Comparison of ENCODE assay signal across 13 cellular contexts in genomic region chr10:73480158-73480557, GRCh38. TPM values are rescaled to one million over a fixed set of nuclear protein-coding genes. Genes with fewer than 3 reads are reported as not detected.
A peak's percentile ranks its signal among the peaks of the same experiment; 100 is the strongest.
DNase-seq lines count a peak whose midpoint lies in the region; ATAC-seq, FAIRE-seq and TF ChIP-seq lines count a peak whose summit lies in the region.
"Had no signal": no experiment of that assay in that cellular context is flagged by ENCODE, and none has a peak within 500 bp of the region (broad histone marks: within the 10 kb centered on the region; RNA-seq: fewer than 3 reads in every experiment).

No MANE protein-coding gene starts in this region.

- no peak for DNase-seq in activated CD8-positive, alpha-beta memory T cell treated with anti-CD3 and anti-CD28 coated beads, Interleukin-2, amount 10 ng/mL, durations not matched to agents 7 days and 5 days
- no peak for DNase-seq in activated CD8-positive, alpha-beta memory T cell treated with anti-CD3 and anti-CD28 coated beads, Interleukin-2, amount 50 U/mL, for 4 hours
- DNase-seq in HTR-8/SVneo (ENCODE audit: insufficient read length, low spot score) (peak; percentile 59), bronchial epithelial cell (ENCODE audit: low read depth) (peak; percentile 76), smooth muscle cell (lab: John Stamatoyannopoulos, UW; ENCODE audit: unreplicated experiment) (no peak), upper lobe of left lung (no peak), putamen (ENCODE audit: low spot score) (no peak)
- DNase-seq: heart right ventricle, NCI-H2227 treated with DMSO at 0.1 percent for 48 hours, T-cell had no signal

- peak overlapping the region; percentile 73 for H3K27ac ChIP-seq in smooth muscle cell (ENCODE audit: low read depth)
- no peak overlapping the region for H3K27ac ChIP-seq in upper lobe of left lung
- H3K27ac ChIP-seq: A549, heart right ventricle, KMS-11 had no signal

- peaks cover 67% of the 10 kb centered on the region for H3K79me2 ChIP-seq in smooth muscle cell (ENCODE audit: low read depth)

- peaks cover 63% of the 10 kb centered on the region for H4K20me1 ChIP-seq in smooth muscle cell (ENCODE audit: low read depth)

- peaks cover 30% of the 10 kb centered on the region for H3K36me3 Mint-ChIP-seq in activated CD8-positive, alpha-beta memory T cell treated with anti-CD3 and anti-CD28 coated beads, Interleukin-2, amount 10 ng/mL, durations not matched to agents 7 days and 5 days

- TF ChIP-seq EP300 in upper lobe of left lung (IDR thresholded peaks at IDR 0.05): no peak

- H3K36me3 ChIP-seq in bronchial epithelial cell (ENCODE audit: control insufficient read depth, insufficient read depth, low read length): peaks cover 4% of the 10 kb centered on the region
- H3K36me3 ChIP-seq in smooth muscle cell (ENCODE audit: low read depth): peaks cover 30% of the 10 kb centered on the region
- H3K36me3 ChIP-seq in upper lobe of left lung: peaks cover 14 to 53% (median 25%) of the 10 kb centered on the region in 4 donors

- H3K27me3 ChIP-seq in bronchial epithelial cell (ENCODE audit: control insufficient read depth, insufficient read depth, low read length) (no peaks in the 10 kb centered on the region), smooth muscle cell (ENCODE audit: low read depth) (no peaks in the 10 kb centered on the region), upper lobe of left lung (no peaks in the 10 kb centered on the region)
- H3K27me3 ChIP-seq: heart right ventricle had no signal

- H3K4me3 Mint-ChIP-seq in activated CD8-positive, alpha-beta memory T cell treated with anti-CD3 and anti-CD28 coated beads, Interleukin-2, amount 10 ng/mL, durations not matched to agents 7 days and 5 days: peak overlapping the region; percentile 21

- no peak for TF ChIP-seq POLR2A in upper lobe of left lung (IDR thresholded peaks at IDR 0.05)

- no peaks in the 10 kb centered on the region for H3K4me1 ChIP-seq in smooth muscle cell (ENCODE audit: low read depth)
- no peaks in the 10 kb centered on the region for H3K4me1 ChIP-seq in upper lobe of left lung

- no peaks in the 10 kb centered on the region for H3K27me3 Mint-ChIP-seq in activated CD8-positive, alpha-beta memory T cell treated with anti-CD3 and anti-CD28 coated beads, Interleukin-2, amount 10 ng/mL, durations not matched to agents 7 days and 5 days
- H3K27me3 Mint-ChIP-seq: T-cell had no signal

- FAIRE-seq in HTR-8/SVneo (lab: Jason Lieb, UNC) (no peak), bronchial epithelial cell (lab: Jason Lieb, UNC) (no peak)
- FAIRE-seq: A549 had no signal

- H3K27ac Mint-ChIP-seq in activated CD8-positive, alpha-beta memory T cell treated with anti-CD3 and anti-CD28 coated beads, Interleukin-2, amount 10 ng/mL, durations not matched to agents 7 days and 5 days: peak overlapping the region; percentile 76

- H3K9me3 ChIP-seq in smooth muscle cell (replicated peaks; ENCODE audit: low read depth) (no peaks in the 10 kb centered on the region), upper lobe of left lung (no peaks in the 10 kb centered on the region)
- H3K9me3 ChIP-seq: A549, heart right ventricle had no signal

- no peak overlapping the region for H3K4me3 ChIP-seq in bronchial epithelial cell (ENCODE audit: low read depth, low read length)
- H3K4me3 ChIP-seq in smooth muscle cell: no peak overlapping the region
- H3K4me3 ChIP-seq in upper lobe of left lung: no peak overlapping the region
- H3K4me3 ChIP-seq: A549, heart right ventricle had no signal

- peak; percentile 79 for ATAC-seq in activated CD8-positive, alpha-beta memory T cell treated with anti-CD3 and anti-CD28 coated beads, Interleukin-2, amount 10 ng/mL, durations not matched to agents 7 days and 5 days
- ATAC-seq in upper lobe of left lung (ENCODE audit: low FRiP score in 2 of 2) (no peak), GM18517 (IDR thresholded peaks at IDR 0.05; ENCODE audit: unreplicated experiment) (no peak)
- ATAC-seq: A549, heart right ventricle, T-cell had no signal

- CTCF ChIA-PET in activated CD8-positive, alpha-beta memory T cell treated with anti-CD3 and anti-CD28 coated beads, Interleukin-2, amount 10 ng/mL, durations not matched to agents 7 days and 5 days (lab: Charles Lee): interaction anchor here (1.6 kb wide), 1 partner anchor 163 kb away, joined by 3 read pairs; no protein-coding TSS in a partner anchor

- TF ChIP-seq CTCF in bronchial epithelial cell (IDR thresholded peaks at IDR 0.05; ENCODE audit: insufficient read depth, low read length, severe bottlenecking) (no peak), smooth muscle cell (IDR thresholded peaks at IDR 0.05; ENCODE audit: borderline replicate concordance, insufficient read depth, poor library complexity, severe bottlenecking) (no peak), upper lobe of left lung (IDR thresholded peaks at IDR 0.05) (no peak)

- no peak overlapping the region for H3K4me2 ChIP-seq in smooth muscle cell
- H3K4me2 ChIP-seq: A549, KMS-11 had no signal

- H3K4me1 Mint-ChIP-seq in activated CD8-positive, alpha-beta memory T cell treated with anti-CD3 and anti-CD28 coated beads, Interleukin-2, amount 10 ng/mL, durations not matched to agents 7 days and 5 days: peaks cover 33% of the 10 kb centered on the region

- H3K9me3 Mint-ChIP-seq in activated CD8-positive, alpha-beta memory T cell treated with anti-CD3 and anti-CD28 coated beads, Interleukin-2, amount 10 ng/mL, durations not matched to agents 7 days and 5 days (ENCODE audit: low read depth): no peaks in the 10 kb centered on the region
- H3K9me3 Mint-ChIP-seq: T-cell had no signal

- H3K9ac ChIP-seq in smooth muscle cell (ENCODE audit: low read depth): no peak overlapping the region
- H3K9ac ChIP-seq: KMS-11 had no signal

- no peak overlapping the region for H2AFZ ChIP-seq in smooth muscle cell (ENCODE audit: low read depth)

- WGBS in smooth muscle cell (ENCODE audit: low lambda C conversion rate): 80% methylated on average over 7 of the region's 7 CpGs
- 78 to 79% methylated on average over 7 of the region's 7 CpGs for WGBS in upper lobe of left lung, 2 donors

- H3F3A ChIP-seq in smooth muscle cell (ENCODE audit: low read depth): no peaks in the 10 kb centered on the region

RNA-seq across cellular contexts. Expression of gene PPP3CB, which starts 15.7 kb away (rescaled TPM):
- 10 to 100 TPM; 48.7 to 49.1 TPM for total RNA-seq in activated CD8-positive, alpha-beta memory T cell treated with anti-CD3 and anti-CD28 coated beads, Interleukin-2, amount 10 ng/mL, durations not matched to agents 7 days and 5 days
- total RNA-seq in bronchial epithelial cell: 20.6 and 24.7 TPM in 2 replicates
- 53.0 and 61.9 TPM in 2 replicates for total RNA-seq in smooth muscle cell
- polyA plus RNA-seq in smooth muscle cell: 14.9 and 15.1 TPM in 2 replicates
- total RNA-seq in upper lobe of left lung: 10 to 100 TPM; 24.3 to 42.4 (median 32.9) TPM

RNA-seq across cellular contexts. Expression of gene MSS51, which starts 46.8 kb away (rescaled TPM):
- 1 to 10 TPM; 2.9 to 4.1 TPM for total RNA-seq in activated CD8-positive, alpha-beta memory T cell treated with anti-CD3 and anti-CD28 coated beads, Interleukin-2, amount 10 ng/mL, durations not matched to agents 7 days and 5 days
- total RNA-seq in bronchial epithelial cell (0.90 and 1.1 TPM in 2 replicates), smooth muscle cell (2.4 and 3.5 TPM in 2 replicates), upper lobe of left lung (1 to 10 TPM; 1.7 to 8.4 (median 3.3) TPM)
- polyA plus RNA-seq in smooth muscle cell: 0.66 and 0.92 TPM in 2 replicates

Comparison
In these comparisons a context has a peak if more than half of its experiments do, and no peak if none do; other contexts are left out.
1. DNase-seq: peak in HTR-8/SVneo (single experiment) and bronchial epithelial cell (single experiment); none in activated CD8-positive, alpha-beta memory T cell treated with anti-CD3 and anti-CD28 coated beads, Interleukin-2, amount 10 ng/mL, durations not matched to agents 7 days and 5 days (single experiment), activated CD8-positive, alpha-beta memory T cell treated with anti-CD3 and anti-CD28 coated beads, Interleukin-2, amount 50 U/mL, for 4 hours (single experiment), smooth muscle cell (single experiment), upper lobe of left lung (0 of 2) and putamen (single experiment).